In the genomic region with DNA sequence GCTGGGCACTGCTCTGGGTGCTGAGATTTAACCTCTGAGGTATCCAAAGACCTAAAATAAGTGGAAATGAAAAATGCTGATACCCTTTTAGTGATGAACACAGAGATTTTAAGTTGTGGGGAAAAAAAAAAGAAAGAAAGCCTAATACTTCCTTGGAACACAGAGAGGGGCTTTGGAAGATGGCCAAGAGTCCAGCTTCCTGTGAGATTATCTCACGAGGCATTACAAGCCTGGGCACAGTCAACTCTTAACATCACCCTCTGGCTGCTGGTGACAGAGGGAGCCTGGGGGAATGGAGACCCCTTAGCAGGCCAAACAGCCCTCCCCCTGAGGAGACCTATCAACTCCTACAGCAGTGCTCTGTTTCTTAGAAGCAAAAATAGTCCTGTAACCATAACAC, we compare ENCODE assay signal across 15 cellular contexts. TPM values are rescaled to one million over a fixed set of nuclear protein-coding genes. Genes with fewer than 3 reads are reported as not detected.
A peak's percentile ranks its signal among the peaks of the same experiment; 100 is the strongest.
DNase-seq lines count a peak whose midpoint lies in the region; TF ChIP-seq lines count a peak whose summit lies in the region.
"Had no signal": no experiment of that assay in that cellular context is flagged by ENCODE, and none has a peak within 500 bp of the region (broad histone marks: within the 10 kb centered on the region; RNA-seq: fewer than 3 reads in every experiment).

No MANE protein-coding gene starts in this region.

- no peaks in the 10 kb centered on the region for H4K20me1 ChIP-seq in OCI-LY7 (ENCODE audit: insufficient read depth, low read length)

- H3K4me1 ChIP-seq in CD8-positive, alpha-beta memory T cell (ENCODE audit: insufficient read depth, low read length) = peaks cover 50% of the 10 kb centered on the region
- H3K4me1 ChIP-seq in OCI-LY7 (ENCODE audit: insufficient read depth, low read length, poor library complexity, severe bottlenecking) (peaks cover 54% of the 10 kb centered on the region), spleen (peaks cover 24 to 73% (median 58%) of the 10 kb centered on the region in 6 donors)

- H3K9me2 ChIP-seq in OCI-LY7 (ENCODE audit: insufficient read depth, low read length) = no peaks in the 10 kb centered on the region

- POLR2A ChIA-PET in CD8-positive, alpha-beta memory T cell (lab: Charles Lee) = no interaction called here
- POLR2A ChIA-PET in OCI-LY7 (lab: Charles Lee) = no interaction called here

- no TSS peak for BruUV-seq in OCI-LY7 (replicated peaks; lab: Mats Ljungman, UMichigan)

- no peak overlapping the region for H3K4me3 ChIP-seq in CD8-positive, alpha-beta memory T cell (ENCODE audit: low read length)
- no peak overlapping the region for H3K4me3 ChIP-seq in OCI-LY7 (ENCODE audit: low read depth, low read length, poor library complexity, severe bottlenecking)
- peak overlapping the region in 1 of 8 donors; percentile 1 for H3K4me3 ChIP-seq in spleen

- TF ChIP-seq CTCF in OCI-LY7 (conservative IDR thresholded peaks at IDR 0.05; ENCODE audit: low read length) = no peak
- no peak for TF ChIP-seq CTCF in spleen (IDR thresholded peaks at IDR 0.05 in 8 of 11, conservative IDR thresholded peaks at IDR 0.05 in 3 of 11)

- H3K36me3 ChIP-seq in CD8-positive, alpha-beta memory T cell (ENCODE audit: insufficient read depth, low read length) = no peaks in the 10 kb centered on the region
- peaks cover 17% of the 10 kb centered on the region for H3K36me3 ChIP-seq in OCI-LY7 (ENCODE audit: insufficient read depth, low read length)
- H3K36me3 ChIP-seq in spleen = no peaks in the 10 kb centered on the region

- no peaks in the 10 kb centered on the region for H3K9me3 ChIP-seq in CD8-positive, alpha-beta memory T cell (ENCODE audit: low read length)
- H3K9me3 ChIP-seq in OCI-LY7 (ENCODE audit: low read length) (peaks cover 27% of the 10 kb centered on the region), spleen (peaks cover 0 to 6% (median 4%) of the 10 kb centered on the region in 8 donors)

- no peak for DNase-seq in CD8-positive, alpha-beta memory T cell
- DNase-seq in OCI-LY7 (ENCODE audit: low spot score) (no peak), spleen (no peak), RKO (ENCODE audit: low spot score) (no peak)
- no peak for DNase-seq in activated naive CD4-positive, alpha-beta T cell treated with Interleukin-2 at 50 U/mL for 16 hours
- DNase-seq in activated naive CD4-positive, alpha-beta T cell treated with anti-CD3 and anti-CD28 coated beads, Interleukin-2, amount 50 U/mL, for 16 hours = no peak
- DNase-seq: activated naive CD4-positive, alpha-beta T cell treated with anti-CD3 and anti-CD28 coated beads for 36 hours; effector CD4-positive, alpha-beta T cell; GOT3; NCI-H1694 had no signal

- peaks cover 38 to 51% (median 46%) of the 10 kb centered on the region in 3 donors for H3K4me1 Mint-ChIP-seq in CD8-positive, alpha-beta memory T cell
- H3K4me1 Mint-ChIP-seq in dendritic cell treated with granulocyte-macrophage colony-stimulating factor and Interleukin-4, amounts not matched to agents 40 ng/mL and 50 ng/mL, for 4 days (ENCODE audit: low read depth) = peaks cover 84% of the 10 kb centered on the region

- H3K27ac ChIP-seq in CD8-positive, alpha-beta memory T cell (ENCODE audit: low read depth, low read length) = peak overlapping the region; percentile 33
- H3K27ac ChIP-seq in OCI-LY7 (ENCODE audit: low read depth, low read length, poor library complexity, severe bottlenecking) (peak overlapping the region; percentile 96), spleen (peak overlapping the region; percentile 80 to 99 (median 94))
- H3K27ac ChIP-seq: VCaP had no signal

- H3K27me3 Mint-ChIP-seq in CD8-positive, alpha-beta memory T cell = no peaks in the 10 kb centered on the region
- no peaks in the 10 kb centered on the region for H3K27me3 Mint-ChIP-seq in dendritic cell treated with granulocyte-macrophage colony-stimulating factor and Interleukin-4, amounts not matched to agents 40 ng/mL and 50 ng/mL, for 4 days
- H3K27me3 Mint-ChIP-seq: progenitor cell of endocrine pancreas had no signal

- H3K4me2 ChIP-seq in OCI-LY7 (ENCODE audit: low read length) = 0 out of 2 replicates have a peak overlapping the region, but pooled peaks have one; percentile 88

- CTCF ChIA-PET in CD8-positive, alpha-beta memory T cell (lab: Charles Lee) = interaction anchor here (1.5 kb wide), 1 partner anchor 136 kb away, joined by 6 read pairs; no protein-coding TSS in a partner anchor
- CTCF ChIA-PET in OCI-LY7 (lab: Charles Lee; ENCODE audit: unreplicated experiment) = no interaction called here

- H3K27ac Mint-ChIP-seq in CD8-positive, alpha-beta memory T cell = peak overlapping the region in 7 of 8 donors; percentile 5 to 91 (median 61)
- peak overlapping the region; percentile 89 for H3K27ac Mint-ChIP-seq in dendritic cell treated with granulocyte-macrophage colony-stimulating factor and Interleukin-4, amounts not matched to agents 40 ng/mL and 50 ng/mL, for 4 days
- H3K27ac Mint-ChIP-seq: progenitor cell of endocrine pancreas had no signal

- WGBS in spleen, 5 donors = 5 to 32% (median 11%) methylated on average over 1 of the region's 1 CpG

- H3K4me3 Mint-ChIP-seq in CD8-positive, alpha-beta memory T cell = peak overlapping the region in 2 of 7 donors; percentile 33 to 41
- peak overlapping the region; percentile 67 for H3K4me3 Mint-ChIP-seq in dendritic cell treated with granulocyte-macrophage colony-stimulating factor and Interleukin-4, amounts not matched to agents 40 ng/mL and 50 ng/mL, for 4 days
- H3K4me3 Mint-ChIP-seq: activated naive CD4-positive, alpha-beta T cell treated with anti-CD3 and anti-CD28 coated beads for 36 hours; brain had no signal

- H3K9me3 Mint-ChIP-seq in CD8-positive, alpha-beta memory T cell = no peaks in the 10 kb centered on the region
- no peaks in the 10 kb centered on the region for H3K9me3 Mint-ChIP-seq in dendritic cell treated with granulocyte-macrophage colony-stimulating factor and Interleukin-4, amounts not matched to agents 40 ng/mL and 50 ng/mL, for 4 days

- H3K36me3 Mint-ChIP-seq in CD8-positive, alpha-beta memory T cell = peaks cover 0 to 7% (median 2%) of the 10 kb centered on the region in 3 donors
- peaks cover 9% of the 10 kb centered on the region for H3K36me3 Mint-ChIP-seq in dendritic cell treated with granulocyte-macrophage colony-stimulating factor and Interleukin-4, amounts not matched to agents 40 ng/mL and 50 ng/mL, for 4 days (ENCODE audit: low read depth)

- no peak for TF ChIP-seq POLR2A in spleen (IDR thresholded peaks at IDR 0.05)

- intact Hi-C loops in OCI-LY7 (cut with micrococcal nuclease; ENCODE audit: unreplicated experiment) (no loop called here), spleen (cut with DNase I; ENCODE audit: low total_unique reads) (no loop called here)
- intact Hi-C loops in dendritic cell treated with granulocyte-macrophage colony-stimulating factor and Interleukin-4, amounts not matched to agents 40 ng/mL and 50 ng/mL, for 4 days (cut with micrococcal nuclease) = loop anchor here (5.0 kb wide), 2 partner anchors 45 to 60 kb away; a partner anchor contains a TSS

- H2AFZ ChIP-seq in OCI-LY7 (ENCODE audit: low read length) = no peak overlapping the region; the same call in 1 of the 2 replicates

- H3K79me2 ChIP-seq in OCI-LY7 (ENCODE audit: insufficient read depth, low read depth, low read length) = no peaks in the 10 kb centered on the region; the same call in 1 of the 2 replicates

- H3K27me3 ChIP-seq in CD8-positive, alpha-beta memory T cell (ENCODE audit: insufficient read depth, low read length, poor library complexity, severe bottlenecking) = no peaks in the 10 kb centered on the region
- no peaks in the 10 kb centered on the region for H3K27me3 ChIP-seq in spleen (replicated peaks in 1 of 7)

RNA-seq across cellular contexts. Expression of a gene that starts 19.7 kb away (rescaled TPM):
- total RNA-seq in CD8-positive, alpha-beta memory T cell = 10 to 100 TPM; 24.0 to 26.4 TPM
- 14.4 TPM for polyA plus RNA-seq in CD8-positive, alpha-beta memory T cell
- total RNA-seq in OCI-LY7 (2014; rRNA removed; shearing (Covaris generic)) = 15.4 and 22.8 TPM in 2 replicates
- 23.4 and 23.5 TPM in 2 replicates for total RNA-seq in OCI-LY7 (2022)
- 10 to 100 TPM; 31.7 to 50.8 (median 41.4) TPM for total RNA-seq in spleen
- 10 to 100 TPM; 17.0 to 31.4 (median 29.8) TPM for polyA plus RNA-seq in spleen

RNA-seq across cellular contexts. Expression of a gene that starts 22.7 kb away (rescaled TPM):
- total RNA-seq in CD8-positive, alpha-beta memory T cell = under 1 TPM in 1 of 2 experiments, not detected in 1; 0.09 TPM
- polyA plus RNA-seq in CD8-positive, alpha-beta memory T cell = not detected
- total RNA-seq in OCI-LY7 (2014; rRNA removed; shearing (Covaris generic)) = 0.25 and 0.36 TPM in 2 replicates
- total RNA-seq in OCI-LY7 (2022) (1.0 and 1.1 TPM in 2 replicates), spleen (1 to 10 TPM in 1 of 7 donors, under 1 TPM in 6; 0.23 to 1.1 (median 0.32) TPM)
- polyA plus RNA-seq in spleen = under 1 TPM; 0.33 to 0.58 (median 0.39) TPM
- total RNA-seq: mucosa of gallbladder had no signal

RNA-seq across cellular contexts. Expression of a gene that starts 37.1 kb away (rescaled TPM):
- total RNA-seq in CD8-positive, alpha-beta memory T cell = 10 to 100 TPM; 32.8 to 37.1 TPM
- 75.5 TPM for polyA plus RNA-seq in CD8-positive, alpha-beta memory T cell
- total RNA-seq in OCI-LY7 (2014; rRNA removed; shearing (Covaris generic)) = 17.4 and 20.5 TPM in 2 replicates
- total RNA-seq in OCI-LY7 (2022) (22.1 and 26.9 TPM in 2 replicates), spleen (100 to 1,000 TPM in 2 of 7 donors, 10 to 100 TPM in 5; 82.8 to 128 (median 89.5) TPM)
- 10 to 100 TPM; 20.0 to 26.8 (median 22.3) TPM for polyA plus RNA-seq in spleen

Comparison
In these comparisons a context has a peak if more than half of its experiments do, and no peak if none do; other contexts are left out.
1. H3K27ac ChIP-seq: peak in every context shown above with its lines; median percentile 96 in OCI-LY7; 94 in spleen; 33 in CD8-positive, alpha-beta memory T cell.